2 cellular contexts compared by ENCODE assay signal in the genomic region with DNA sequence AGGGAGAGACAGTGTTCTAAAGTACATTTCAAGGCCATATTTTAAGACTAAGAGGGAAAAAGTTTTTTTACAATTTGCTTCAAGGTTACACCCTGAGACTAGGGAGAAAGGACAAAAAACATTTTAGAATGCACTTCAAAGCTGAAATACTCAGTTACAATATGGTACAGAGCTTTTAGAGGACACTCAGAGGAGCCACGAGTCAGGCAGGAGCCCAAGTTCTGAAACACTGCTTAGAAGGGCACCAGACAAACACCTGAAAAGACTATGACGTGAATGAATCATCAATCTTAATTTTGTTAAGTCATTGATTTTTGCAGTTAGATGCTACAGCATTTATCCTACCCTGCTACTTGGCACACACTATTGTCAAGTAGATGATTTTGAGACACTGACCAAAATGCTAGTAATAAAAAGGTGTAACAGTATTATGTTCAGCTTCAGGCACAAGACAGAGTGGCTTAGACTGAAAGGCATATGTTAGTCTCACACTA.
TF ChIP-seq lines count a peak whose summit lies in the region.

No MANE protein-coding gene starts in this region.

TF ChIP-seq in GM23338, 12 proteins besides CTCF, POLR2A, EP300 and RAD21 (continues in another document):
- no peak for TF ChIP-seq NANOG (IDR thresholded peaks at IDR 0.05; ENCODE audit: borderline replicate concordance)
- TF ChIP-seq EZH2phosphoT487 (IDR thresholded peaks at IDR 0.05; ENCODE audit: unreplicated experiment): no peak
- no peak for TF ChIP-seq POLR2AphosphoS5 (IDR thresholded peaks at IDR 0.05; ENCODE audit: low read depth)
- TF ChIP-seq STAT1 (IDR thresholded peaks at IDR 0.05; ENCODE audit: unreplicated experiment): no peak
- TF ChIP-seq, protein P1, sequence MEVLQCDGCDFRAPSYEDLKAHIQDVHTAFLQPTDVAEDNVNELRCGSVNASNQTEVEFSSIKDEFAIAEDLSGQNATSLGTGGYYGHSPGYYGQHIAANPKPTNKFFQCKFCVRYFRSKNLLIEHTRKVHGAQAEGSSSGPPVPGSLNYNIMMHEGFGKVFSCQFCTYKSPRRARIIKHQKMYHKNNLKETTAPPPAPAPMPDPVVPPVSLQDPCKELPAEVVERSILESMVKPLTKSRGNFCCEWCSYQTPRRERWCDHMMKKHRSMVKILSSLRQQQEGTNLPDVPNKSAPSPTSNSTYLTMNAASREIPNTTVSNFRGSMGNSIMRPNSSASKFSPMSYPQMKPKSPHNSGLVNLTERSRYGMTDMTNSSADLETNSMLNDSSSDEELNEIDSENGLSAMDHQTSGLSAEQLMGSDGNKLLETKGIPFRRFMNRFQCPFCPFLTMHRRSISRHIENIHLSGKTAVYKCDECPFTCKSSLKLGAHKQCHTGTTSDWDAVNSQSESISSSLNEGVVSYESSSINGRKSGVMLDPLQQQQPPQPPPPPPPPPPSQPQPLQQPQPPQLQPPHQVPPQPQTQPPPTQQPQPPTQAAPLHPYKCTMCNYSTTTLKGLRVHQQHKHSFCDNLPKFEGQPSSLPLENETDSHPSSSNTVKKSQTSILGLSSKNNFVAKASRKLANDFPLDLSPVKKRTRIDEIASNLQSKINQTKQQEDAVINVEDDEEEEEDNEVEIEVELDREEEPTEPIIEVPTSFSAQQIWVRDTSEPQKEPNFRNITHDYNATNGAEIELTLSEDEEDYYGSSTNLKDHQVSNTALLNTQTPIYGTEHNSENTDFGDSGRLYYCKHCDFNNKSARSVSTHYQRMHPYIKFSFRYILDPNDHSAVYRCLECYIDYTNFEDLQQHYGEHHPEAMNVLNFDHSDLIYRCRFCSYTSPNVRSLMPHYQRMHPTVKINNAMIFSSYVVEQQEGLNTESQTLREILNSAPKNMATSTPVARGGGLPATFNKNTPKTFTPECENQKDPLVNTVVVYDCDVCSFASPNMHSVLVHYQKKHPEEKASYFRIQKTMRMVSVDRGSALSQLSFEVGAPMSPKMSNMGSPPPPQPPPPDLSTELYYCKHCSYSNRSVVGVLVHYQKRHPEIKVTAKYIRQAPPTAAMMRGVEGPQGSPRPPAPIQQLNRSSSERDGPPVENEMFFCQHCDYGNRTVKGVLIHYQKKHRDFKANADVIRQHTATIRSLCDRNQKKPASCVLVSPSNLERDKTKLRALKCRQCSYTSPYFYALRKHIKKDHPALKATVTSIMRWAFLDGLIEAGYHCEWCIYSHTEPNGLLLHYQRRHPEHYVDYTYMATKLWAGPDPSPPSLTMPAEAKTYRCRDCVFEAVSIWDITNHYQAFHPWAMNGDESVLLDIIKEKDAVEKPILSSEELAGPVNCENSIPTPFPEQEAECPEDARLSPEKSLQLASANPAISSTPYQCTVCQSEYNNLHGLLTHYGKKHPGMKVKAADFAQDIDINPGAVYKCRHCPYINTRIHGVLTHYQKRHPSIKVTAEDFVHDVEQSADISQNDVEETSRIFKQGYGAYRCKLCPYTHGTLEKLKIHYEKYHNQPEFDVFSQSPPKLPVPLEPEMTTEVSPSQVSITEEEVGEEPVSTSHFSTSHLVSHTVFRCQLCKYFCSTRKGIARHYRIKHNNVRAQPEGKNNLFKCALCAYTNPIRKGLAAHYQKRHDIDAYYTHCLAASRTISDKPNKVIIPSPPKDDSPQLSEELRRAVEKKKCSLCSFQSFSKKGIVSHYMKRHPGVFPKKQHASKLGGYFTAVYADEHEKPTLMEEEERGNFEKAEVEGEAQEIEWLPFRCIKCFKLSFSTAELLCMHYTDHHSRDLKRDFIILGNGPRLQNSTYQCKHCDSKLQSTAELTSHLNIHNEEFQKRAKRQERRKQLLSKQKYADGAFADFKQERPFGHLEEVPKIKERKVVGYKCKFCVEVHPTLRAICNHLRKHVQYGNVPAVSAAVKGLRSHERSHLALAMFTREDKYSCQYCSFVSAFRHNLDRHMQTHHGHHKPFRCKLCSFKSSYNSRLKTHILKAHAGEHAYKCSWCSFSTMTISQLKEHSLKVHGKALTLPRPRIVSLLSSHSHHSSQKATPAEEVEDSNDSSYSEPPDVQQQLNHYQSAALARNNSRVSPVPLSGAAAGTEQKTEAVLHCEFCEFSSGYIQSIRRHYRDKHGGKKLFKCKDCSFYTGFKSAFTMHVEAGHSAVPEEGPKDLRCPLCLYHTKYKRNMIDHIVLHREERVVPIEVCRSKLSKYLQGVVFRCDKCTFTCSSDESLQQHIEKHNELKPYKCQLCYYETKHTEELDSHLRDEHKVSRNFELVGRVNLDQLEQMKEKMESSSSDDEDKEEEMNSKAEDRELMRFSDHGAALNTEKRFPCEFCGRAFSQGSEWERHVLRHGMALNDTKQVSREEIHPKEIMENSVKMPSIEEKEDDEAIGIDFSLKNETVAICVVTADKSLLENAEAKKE (CRISPR knock-in tag; IDR thresholded peaks at IDR 0.05): no peak
- TF ChIP-seq ZNF331 (CRISPR knock-in tag; IDR thresholded peaks at IDR 0.05; ENCODE audit: low read depth): no peak
- no peak for TF ChIP-seq EZH2 (IDR thresholded peaks at IDR 0.05; ENCODE audit: low read depth, unreplicated experiment)
- no peak for TF ChIP-seq CREB1 (CRISPR knock-in tag; IDR thresholded peaks at IDR 0.05; ENCODE audit: low read depth)
- TF ChIP-seq, protein P2, sequence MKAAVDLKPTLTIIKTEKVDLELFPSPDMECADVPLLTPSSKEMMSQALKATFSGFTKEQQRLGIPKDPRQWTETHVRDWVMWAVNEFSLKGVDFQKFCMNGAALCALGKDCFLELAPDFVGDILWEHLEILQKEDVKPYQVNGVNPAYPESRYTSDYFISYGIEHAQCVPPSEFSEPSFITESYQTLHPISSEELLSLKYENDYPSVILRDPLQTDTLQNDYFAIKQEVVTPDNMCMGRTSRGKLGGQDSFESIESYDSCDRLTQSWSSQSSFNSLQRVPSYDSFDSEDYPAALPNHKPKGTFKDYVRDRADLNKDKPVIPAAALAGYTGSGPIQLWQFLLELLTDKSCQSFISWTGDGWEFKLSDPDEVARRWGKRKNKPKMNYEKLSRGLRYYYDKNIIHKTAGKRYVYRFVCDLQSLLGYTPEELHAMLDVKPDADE (IDR thresholded peaks at IDR 0.05): no peak
- TF ChIP-seq JUNB (IDR thresholded peaks at IDR 0.05; ENCODE audit: unreplicated experiment): no peak
- TF ChIP-seq ZNF114 (CRISPR knock-in tag; IDR thresholded peaks at IDR 0.05): no peak

TF ChIP-seq in IMR-90, 13 proteins besides CTCF, POLR2A, EP300 and RAD21:
- TF ChIP-seq RFX5 (IDR thresholded peaks at IDR 0.05; ENCODE audit: low read depth, low read length) (no peak), NFE2L2 (IDR thresholded peaks at IDR 0.05; ENCODE audit: low read depth, low read length) (peak; percentile 28; the same call in 1 of the 2 replicates)
